9 cellular contexts compared by ENCODE assay signal in genomic region chr16:85286970-85287814, GRCh38.
A peak's percentile ranks its signal among the peaks of the same experiment; 100 is the strongest.
DNase-seq lines count a peak whose midpoint lies in the region; ATAC-seq and TF ChIP-seq lines count a peak whose summit lies in the region.
"Had no signal": no experiment of that assay in that cellular context is flagged by ENCODE, and none has a peak within 500 bp of the region (broad histone marks: within the 10 kb centered on the region; RNA-seq: fewer than 3 reads in every experiment).

No MANE protein-coding gene starts in this region.

- H3K4me3 Mint-ChIP-seq in MCF 10A (ENCODE audit: unreplicated experiment): no peak overlapping the region
- H3K4me3 Mint-ChIP-seq: activated naive CD4-positive, alpha-beta T cell treated with anti-CD3 and anti-CD28 coated beads, Interleukin-2, amount 50 U/mL, for 24 hours had no signal

- no peaks in the 10 kb centered on the region for H3K9me3 ChIP-seq in testis

- DNase-seq in HFF-Myc (ENCODE audit: extremely low read depth, low read depth) (no peak), MCF 10A (ENCODE audit: unreplicated experiment) (peak; percentile 23), left lobe of liver (ENCODE audit: low spot score) (peak; percentile 65), testis (no peak), HT-29 (ENCODE audit: low spot score) (no peak)

- peak; percentile 31 for ATAC-seq in left lobe of liver
- ATAC-seq in GM21528 (IDR thresholded peaks at IDR 0.05; ENCODE audit: low FRiP score, unreplicated experiment): no peak
- ATAC-seq in GM18907 (IDR thresholded peaks at IDR 0.05; ENCODE audit: unreplicated experiment): no peak
- no peak for ATAC-seq in HG02798 (IDR thresholded peaks at IDR 0.05; ENCODE audit: poor library complexity, unreplicated experiment)

- intact Hi-C loops in MCF 10A (cut with micrococcal nuclease) (no loop called here), testis (cut with DNase I; ENCODE audit: low total_unique reads) (no loop called here)

- no peaks in the 10 kb centered on the region for H3K36me3 Mint-ChIP-seq in MCF 10A (ENCODE audit: insufficient read depth, unreplicated experiment)
- H3K36me3 Mint-ChIP-seq: activated naive CD4-positive, alpha-beta T cell treated with anti-CD3 and anti-CD28 coated beads, Interleukin-2, amount 50 U/mL, for 24 hours had no signal

- no peaks in the 10 kb centered on the region for H3K9me3 Mint-ChIP-seq in MCF 10A (ENCODE audit: unreplicated experiment)
- H3K9me3 Mint-ChIP-seq: activated naive CD4-positive, alpha-beta T cell treated with anti-CD3 and anti-CD28 coated beads, Interleukin-2, amount 50 U/mL, for 24 hours had no signal

- WGBS in testis, 2 donors: 65 to 85% methylated on average over 16 to 33 of the region's 33 CpGs

- CTCF ChIA-PET in MCF 10A (lab: Yijun Ruan, JAX): interaction anchor here (0.7 to 2.1 kb wide), 5 partner anchors 10 to 172 kb away, joined by 3 to 12 read pairs (median 4); no protein-coding TSS in a partner anchor

- TF ChIP-seq POLR2A in testis (IDR thresholded peaks at IDR 0.05): no peak

- peaks cover 37% of the 10 kb centered on the region for H3K4me1 ChIP-seq in testis

- H3K27me3 ChIP-seq in testis: no peaks in the 10 kb centered on the region

- no peaks in the 10 kb centered on the region for H3K27me3 Mint-ChIP-seq in MCF 10A (ENCODE audit: insufficient read depth, unreplicated experiment)
- H3K27me3 Mint-ChIP-seq: activated naive CD4-positive, alpha-beta T cell treated with anti-CD3 and anti-CD28 coated beads, Interleukin-2, amount 50 U/mL, for 24 hours had no signal

- peak overlapping the region; percentile 37 to 54 for H3K27ac ChIP-seq in testis

- no TSS peak for BruUV-seq in MCF 10A (replicated peaks; lab: Mats Ljungman, UMichigan)

- peaks cover 19% of the 10 kb centered on the region for H3K4me1 Mint-ChIP-seq in MCF 10A (ENCODE audit: insufficient read depth, unreplicated experiment)
- H3K4me1 Mint-ChIP-seq: activated naive CD4-positive, alpha-beta T cell treated with anti-CD3 and anti-CD28 coated beads, Interleukin-2, amount 50 U/mL, for 24 hours had no signal

- no peaks in the 10 kb centered on the region for H3K36me3 ChIP-seq in testis (ENCODE audit: low read depth, missing control alignments)

- POLR2A ChIA-PET in MCF 10A (lab: Yijun Ruan, JAX): no interaction called here

- TF ChIP-seq CTCF in HFF-Myc (IDR thresholded peaks at IDR 0.05; ENCODE audit: low read depth, low read length, missing control alignments) (peak; percentile 10), MCF 10A (IDR thresholded peaks at IDR 0.05; ENCODE audit: unreplicated experiment) (no peak), testis (IDR thresholded peaks at IDR 0.05) (no peak)

- no peak overlapping the region for H3K27ac Mint-ChIP-seq in MCF 10A (ENCODE audit: low read depth, unreplicated experiment)
- H3K27ac Mint-ChIP-seq: activated naive CD4-positive, alpha-beta T cell treated with anti-CD3 and anti-CD28 coated beads, Interleukin-2, amount 50 U/mL, for 24 hours had no signal

- peak overlapping the region; percentile 14; the same call in 1 of the 2 replicates for H3K4me3 ChIP-seq in HFF-Myc (replicated peaks; ENCODE audit: low read depth, low read length)
- H3K4me3 ChIP-seq in testis: no peak overlapping the region

Comparison
In these comparisons a context has a peak if more than half of its experiments do, and no peak if none do; other contexts are left out.
1. DNase-seq: peak in MCF 10A (single experiment) and left lobe of liver (single experiment); none in HFF-Myc (single experiment), testis (single experiment) and HT-29 (single experiment).